In the genomic region with DNA sequence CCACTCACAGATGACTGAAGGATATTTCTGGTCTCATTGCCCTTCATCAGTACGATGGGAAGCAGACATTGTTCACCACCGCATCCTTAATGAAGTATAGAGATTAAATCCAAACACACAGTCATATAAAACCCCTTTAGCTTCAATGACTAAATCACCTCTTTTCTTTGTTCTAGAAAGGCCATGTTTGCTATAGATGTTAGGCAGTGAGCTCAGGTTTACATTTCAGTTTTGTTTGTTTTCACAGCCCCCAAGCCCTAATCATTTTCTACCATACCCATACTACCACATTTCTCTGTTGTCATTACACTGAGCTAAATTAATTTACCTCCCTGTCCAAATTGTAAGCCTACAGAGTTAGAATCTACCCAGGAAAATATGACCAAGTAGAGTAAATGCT, we compare ENCODE assay signal across 32 cellular contexts.
"Had no signal": no experiment of that assay in that cellular context is flagged by ENCODE, and none has a peak within 500 bp of the region (broad histone marks: within the 10 kb centered on the region; RNA-seq: fewer than 3 reads in every experiment).

No MANE protein-coding gene starts in this region.

- H3K27ac ChIP-seq: foreskin keratinocyte, heart left ventricle, pancreas, psoas muscle, upper lobe of left lung, vagina had no signal

- H3K27me3 ChIP-seq: foreskin keratinocyte, heart left ventricle, pancreas, upper lobe of left lung, vagina had no signal

- H3K4me1 ChIP-seq: heart left ventricle, pancreas, psoas muscle, upper lobe of left lung, vagina had no signal

- DNase-seq: activated CD4-positive, alpha-beta memory T cell treated with anti-CD3 and anti-CD28 coated beads for 36 hours; activated CD4-positive, alpha-beta T cell treated with anti-CD3 and anti-CD28 coated beads, Interleukin-2, amount 10 ng/mL, durations not matched to agents 24 days and 14 days; activated CD4-positive, CD25-positive, alpha-beta regulatory T cell treated with anti-CD3 and anti-CD28 coated beads, Interleukin-2, amount 50 U/mL, for 72 hours; activated CD8-positive, alpha-beta memory T cell treated with anti-CD3 and anti-CD28 coated beads, Interleukin-2, amount 50 U/mL, for 4 hours; activated gamma-delta T cell treated with Interleukin-2 at 50 U/mL for 16 hours; activated naive CD4-positive, alpha-beta T cell treated with anti-CD3 and anti-CD28 coated beads, Interleukin-2, amount 50 U/mL, for 16 hours; activated T-cell treated with anti-CD3 and anti-CD28 coated beads, Interleukin-2, amount 50 U/mL, for 4 hours; amygdala; caudate nucleus; foreskin keratinocyte; heart left ventricle; hypothalamus; immature natural killer cell; kidney; left colon; naive thymus-derived CD8-positive, alpha-beta T cell; nucleus accumbens; pancreas; psoas muscle; stimulated activated CD4-positive, alpha-beta T cell treated with anti-CD3 and anti-CD28 coated beads, Interleukin-1b, Interleukin-23, amount 100 ng/mL, for 48 hours; stimulated activated CD4-positive, alpha-beta T cell treated with anti-CD3 and anti-CD28 coated beads, Interleukin-4, amount 100 ng/mL, for 4 hours; stimulated activated CD8-positive, alpha-beta memory T cell treated with anti-CD3 and anti-CD28 coated beads, Interleukin-4, amount 100 ng/mL, for 48 hours; stimulated activated naive CD8-positive, alpha-beta T cell treated with anti-CD3 and anti-CD28 coated beads, Interleukin-15, amount 100 ng/mL, for 72 hours; substantia nigra; T1000; upper lobe of left lung had no signal

- H3K9me3 ChIP-seq: heart left ventricle, pancreas, psoas muscle, upper lobe of left lung, vagina had no signal

- FAIRE-seq: endothelial cell of umbilical vein, kidney, pancreas had no signal

- ATAC-seq: activated T-cell treated with anti-CD3 and anti-CD28 coated beads, Interleukin-2, amount 50 U/mL, for 4 hours; activated T-helper 17 cell treated with anti-CD3 and anti-CD28 coated beads, Interleukin-2, amount 50 U/mL, for 72 hours; esophagus mucosa; foreskin keratinocyte; heart left ventricle; left colon; naive thymus-derived CD8-positive, alpha-beta T cell; pancreas; psoas muscle; stimulated activated memory B cell treated with anti-CD40 and anti-IgM and Interleukin-4, amounts not matched to agents 10 μg/mL and 1 μg/mL and 100 μg/mL, for 72 hours had no signal

- H3K4me2 ChIP-seq: smooth muscle cell had no signal

- H3K4me3 ChIP-seq: heart left ventricle, pancreas, psoas muscle, smooth muscle cell, upper lobe of left lung, vagina had no signal

- H3K36me3 ChIP-seq: heart left ventricle, pancreas, upper lobe of left lung, vagina had no signal
